ENCODE assay signal across 26 cellular contexts in the genomic region with DNA sequence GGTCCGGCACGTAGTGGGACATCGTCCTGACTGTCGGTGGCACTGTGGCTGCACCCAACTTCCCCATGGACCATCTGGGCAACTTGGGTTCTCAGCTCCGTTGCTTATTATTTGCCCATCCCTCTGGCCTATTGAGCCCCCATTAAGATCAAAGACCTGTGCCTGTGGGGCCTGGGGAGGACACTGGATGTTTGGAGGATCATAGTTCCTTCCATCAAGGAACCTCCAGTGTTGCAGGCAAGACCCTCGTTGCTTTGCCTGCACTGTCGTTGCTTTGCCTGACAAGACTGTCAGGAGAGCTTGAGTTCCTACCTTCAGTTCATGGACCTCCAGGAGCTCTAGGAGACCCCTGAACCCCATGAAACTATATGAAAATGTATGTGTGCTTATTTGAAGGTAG.
"Had no signal": no experiment of that assay in that cellular context is flagged by ENCODE, and none has a peak within 500 bp of the region (broad histone marks: within the 10 kb centered on the region; RNA-seq: fewer than 3 reads in every experiment).

No MANE protein-coding gene starts in this region.

- H3K27ac ChIP-seq: hepatocyte, left lung, lower lobe of right lung, parathyroid adenoma, psoas muscle, right lobe of liver, tibial nerve, uterus had no signal

- H3K36me3 ChIP-seq: left lung, lower lobe of right lung, right lobe of liver, tibial nerve, uterus had no signal

- H3K4me1 ChIP-seq: left lung, parathyroid adenoma, psoas muscle, right lobe of liver, uterus had no signal

- H3K4me3 Mint-ChIP-seq: naive thymus-derived CD8-positive, alpha-beta T cell; nephron; neural crest cell; stimulated activated memory B cell treated with anti-CD40 and anti-IgM and Interleukin-4, amounts not matched to agents 10 μg/mL and 1 μg/mL and 100 μg/mL, for 72 hours; stimulated activated naive CD8-positive, alpha-beta T cell treated with anti-CD3 and anti-CD28 coated beads, Interleukin-15, amount 100 ng/mL, for 72 hours; type B pancreatic cell had no signal

- H3K4me3 ChIP-seq: hepatocyte, left lung, lower lobe of right lung, psoas muscle, right lobe of liver, smooth muscle cell, tibial nerve, uterus had no signal

- H3K27me3 ChIP-seq: right lobe of liver, tibial nerve, uterus had no signal

- H3K4me1 Mint-ChIP-seq: neural crest cell; stimulated activated memory B cell treated with anti-CD40 and anti-IgM and Interleukin-4, amounts not matched to agents 10 μg/mL and 1 μg/mL and 100 μg/mL, for 72 hours; stimulated activated naive CD8-positive, alpha-beta T cell treated with anti-CD3 and anti-CD28 coated beads, Interleukin-15, amount 100 ng/mL, for 72 hours had no signal

- H3K9me3 ChIP-seq: left lung, lower lobe of right lung, psoas muscle, right lobe of liver, tibial nerve, uterus had no signal

- H3K36me3 Mint-ChIP-seq: naive thymus-derived CD8-positive, alpha-beta T cell; stimulated activated memory B cell treated with anti-CD40 and anti-IgM and Interleukin-4, amounts not matched to agents 10 μg/mL and 1 μg/mL and 100 μg/mL, for 72 hours; type B pancreatic cell had no signal

- DNase-seq: kidney glomerular epithelial cell; left colon; left lung; lower lobe of right lung; mammary epithelial cell; mesenchymal stem cell; nucleus accumbens; psoas muscle; right lobe of liver; stimulated activated CD4-positive, alpha-beta T cell treated with anti-CD3 and anti-CD28 coated beads, Interleukin-1b, Interleukin-23, amount 100 ng/mL, for 48 hours; stimulated activated CD4-positive, alpha-beta T cell treated with anti-CD3 and anti-CD28 coated beads, Interleukin-2, amount 100 ng/mL, for 48 hours; stimulated activated CD4-positive, alpha-beta T cell treated with anti-CD3 and anti-CD28 coated beads, Interleukin-4, amount 100 ng/mL, for 4 hours; stimulated activated CD8-positive, alpha-beta memory T cell treated with anti-CD3 and anti-CD28 coated beads, Interleukin-4, amount 100 ng/mL, for 48 hours; stimulated activated naive CD4-positive, alpha-beta T cell treated with Interleukin-2 at 50 U/mL for 16 hours; stimulated activated naive CD8-positive, alpha-beta T cell treated with anti-CD3 and anti-CD28 coated beads, Interleukin-15, amount 100 ng/mL, for 72 hours; substantia nigra; uterus had no signal

- H3K9ac ChIP-seq: parathyroid adenoma had no signal

- H3K9me3 Mint-ChIP-seq: nephron; neural crest cell; stimulated activated memory B cell treated with anti-CD40 and anti-IgM and Interleukin-4, amounts not matched to agents 10 μg/mL and 1 μg/mL and 100 μg/mL, for 72 hours; stimulated activated naive CD8-positive, alpha-beta T cell treated with anti-CD3 and anti-CD28 coated beads, Interleukin-15, amount 100 ng/mL, for 72 hours; type B pancreatic cell had no signal

- H3K27ac Mint-ChIP-seq: naive thymus-derived CD8-positive, alpha-beta T cell; nephron; stimulated activated memory B cell treated with anti-CD40 and anti-IgM and Interleukin-4, amounts not matched to agents 10 μg/mL and 1 μg/mL and 100 μg/mL, for 72 hours; stimulated activated naive CD8-positive, alpha-beta T cell treated with anti-CD3 and anti-CD28 coated beads, Interleukin-15, amount 100 ng/mL, for 72 hours; type B pancreatic cell had no signal
